In genomic region chr5:132065351-132065937, GRCh38 we compare ENCODE assay signal across 8 cellular contexts. TPM values are rescaled to one million over a fixed set of nuclear protein-coding genes. Genes with fewer than 3 reads are reported as not detected.
DNase-seq lines count a peak whose midpoint lies in the region; ATAC-seq and TF ChIP-seq lines count a peak whose summit lies in the region.

No MANE protein-coding gene starts in this region.

- no peak overlapping the region for H3K4me3 Mint-ChIP-seq in activated T-cell treated with anti-CD3 and anti-CD28 coated beads, Interleukin-2, amount 50 U/mL, for 24 hours

- no peaks in the 10 kb centered on the region for H3K36me3 Mint-ChIP-seq in activated T-cell treated with anti-CD3 and anti-CD28 coated beads, Interleukin-2, amount 50 U/mL, for 24 hours (ENCODE audit: low read depth)

- in situ Hi-C loops in G401 (cut with HindIII; ENCODE audit: low sequenced_read_pairs), result no loop called here

- no peaks in the 10 kb centered on the region for H3K9me3 Mint-ChIP-seq in activated T-cell treated with anti-CD3 and anti-CD28 coated beads, Interleukin-2, amount 50 U/mL, for 24 hours

- H3K27me3 Mint-ChIP-seq in activated T-cell treated with anti-CD3 and anti-CD28 coated beads, Interleukin-2, amount 50 U/mL, for 24 hours, result no peaks in the 10 kb centered on the region

- peak; percentile 89 for DNase-seq in G401 (ENCODE audit: low spot score)
- peak; percentile 41 for DNase-seq in NOMO-1 treated with dmso at 0.1 percent for 144 hours (lab: John Stamatoyannopoulos, UW; ENCODE audit: unreplicated experiment)
- DNase-seq in activated T-cell treated with anti-CD3 and anti-CD28 coated beads, Interleukin-2, amount 50 U/mL, for 24 hours, result peak; percentile 71
- peak; percentile 67 for DNase-seq in fibroblast of villous mesenchyme (ENCODE audit: low read depth)
- peak; percentile 83 for DNase-seq in posterior vena cava (ENCODE audit: low spot score)
- DNase-seq in GF-D8 (lab: John Stamatoyannopoulos, UW), result no peak
- no peak for DNase-seq in NK-92 treated with Interleukin-12 subunit alpha and Interleukin-12 subunit beta, amount 100 ng/mL, for 24 hours (lab: John Stamatoyannopoulos, UW)

- peaks cover 50% of the 10 kb centered on the region for H3K4me1 Mint-ChIP-seq in activated T-cell treated with anti-CD3 and anti-CD28 coated beads, Interleukin-2, amount 50 U/mL, for 24 hours (ENCODE audit: low read depth)

- H3K4me3 ChIP-seq in fibroblast of villous mesenchyme (ENCODE audit: low read depth, low read length), result no peak overlapping the region

- peak overlapping the region; percentile 37 for H3K27ac Mint-ChIP-seq in activated T-cell treated with anti-CD3 and anti-CD28 coated beads, Interleukin-2, amount 50 U/mL, for 24 hours

- peak; percentile 45 for ATAC-seq in HG03066 (IDR thresholded peaks at IDR 0.05; ENCODE audit: low read depth, unreplicated experiment)

- intact Hi-C loops in posterior vena cava (cut with DNase I), result no loop called here

- TF ChIP-seq CTCF in fibroblast of villous mesenchyme (IDR thresholded peaks at IDR 0.05; ENCODE audit: insufficient read depth, low read depth, low read length), result peak; percentile 64

RNA-seq across cellular contexts. Expression of gene IL3, which starts 5.0 kb away (rescaled TPM):
- total RNA-seq in G401 (2014; rRNA removed; shearing (Covaris generic)), result not detected in 2 replicates
- not detected in 2 replicates for total RNA-seq in fibroblast of villous mesenchyme
- total RNA-seq in posterior vena cava, result not detected

RNA-seq across cellular contexts. Expression of gene CSF2, which starts 8.1 kb away (rescaled TPM):
- not detected in 2 replicates for total RNA-seq in G401 (2014; rRNA removed; shearing (Covaris generic))
- total RNA-seq in fibroblast of villous mesenchyme (0.43 TPM in 1 of 2 replicates, not detected in the other), posterior vena cava (not detected)

RNA-seq across cellular contexts. Expression of gene ACSL6, which starts 54.0 kb away (rescaled TPM):
- 7.3 TPM in 1 of 2 replicates, not detected in the other for total RNA-seq in G401 (2014; rRNA removed; shearing (Covaris generic))
- total RNA-seq in fibroblast of villous mesenchyme (0.43 TPM in 1 of 2 replicates, not detected in the other), posterior vena cava (under 1 TPM; 0.32 to 0.62 TPM)

Comparison
In these comparisons a context has a peak if more than half of its experiments do, and no peak if none do; other contexts are left out.
1. DNase-seq: peak in G401 (single experiment), NOMO-1 treated with dmso at 0.1 percent for 144 hours (single experiment), activated T-cell treated with anti-CD3 and anti-CD28 coated beads, Interleukin-2, amount 50 U/mL, for 24 hours (single experiment), fibroblast of villous mesenchyme (single experiment) and posterior vena cava (single experiment); none in GF-D8 (single experiment) and NK-92 treated with Interleukin-12 subunit alpha and Interleukin-12 subunit beta, amount 100 ng/mL, for 24 hours (single experiment).